ENCODE assay signal across 16 cellular contexts in the genomic region with DNA sequence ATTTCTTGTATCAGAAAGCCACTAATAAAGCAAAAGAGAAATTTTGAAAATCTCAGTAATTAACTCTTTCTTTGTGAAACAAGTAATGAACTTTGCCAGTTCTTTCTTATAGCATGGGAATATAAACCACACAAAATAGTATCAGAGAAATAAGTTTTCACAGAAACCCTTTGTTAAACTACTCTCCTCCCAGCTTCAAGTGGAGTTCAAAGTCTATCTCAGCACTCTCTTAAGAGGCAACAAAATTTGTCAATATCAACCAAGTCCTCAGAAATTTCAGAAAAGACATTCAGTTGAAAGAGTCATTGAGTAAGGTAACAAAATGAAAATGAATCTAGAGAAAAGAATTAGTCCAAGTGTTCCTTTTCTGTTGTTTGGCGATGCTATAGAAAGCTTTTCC.
DNase-seq lines count a peak whose midpoint lies in the region; ATAC-seq, FAIRE-seq and TF ChIP-seq lines count a peak whose summit lies in the region.
"Had no signal": no experiment of that assay in that cellular context is flagged by ENCODE, and none has a peak within 500 bp of the region (broad histone marks: within the 10 kb centered on the region; RNA-seq: fewer than 3 reads in every experiment).

No MANE protein-coding gene starts in this region.

- FAIRE-seq in GM19239 (lab: Jason Lieb, UNC): no peak
- FAIRE-seq: pancreas had no signal

- peak overlapping the region; percentile 35 for H3K4me3 Mint-ChIP-seq in natural killer cell treated with Interleukin-12 subunit alpha and Interleukin-12 subunit beta and Interleukin-15 and Interleukin-18, amount 100 ng/mL, for 72 hours
- H3K4me3 Mint-ChIP-seq in natural killer cell: no peak overlapping the region
- no peak overlapping the region for H3K4me3 Mint-ChIP-seq in activated CD8-positive, alpha-beta T cell treated with anti-CD3 and anti-CD28 coated beads, Interleukin-2, amount 10 ng/mL, durations not matched to agents 7 days and 5 days
- H3K4me3 Mint-ChIP-seq: endodermal cell had no signal

- H3K27me3 Mint-ChIP-seq in natural killer cell treated with Interleukin-12 subunit alpha and Interleukin-12 subunit beta and Interleukin-15 and Interleukin-18, amount 100 ng/mL, for 72 hours: peaks cover 7 to 18% of the 10 kb centered on the region in 2 donors
- peaks cover 6 to 15% of the 10 kb centered on the region in 2 donors for H3K27me3 Mint-ChIP-seq in natural killer cell (ENCODE audit: low read depth in 2 of 2)
- H3K27me3 Mint-ChIP-seq in activated CD8-positive, alpha-beta T cell treated with anti-CD3 and anti-CD28 coated beads, Interleukin-2, amount 10 ng/mL, durations not matched to agents 7 days and 5 days (ENCODE audit: low read depth): no peaks in the 10 kb centered on the region

- no peak for DNase-seq in natural killer cell treated with Interleukin-12 subunit alpha and Interleukin-12 subunit beta and Interleukin-15 and Interleukin-18, amount 100 ng/mL, for 72 hours (ENCODE audit: low spot score)
- DNase-seq in natural killer cell: no peak
- DNase-seq in activated CD8-positive, alpha-beta T cell treated with anti-CD3 and anti-CD28 coated beads, Interleukin-2, amount 10 ng/mL, durations not matched to agents 7 days and 5 days: no peak
- DNase-seq in CD1c-positive myeloid dendritic cell (ENCODE audit: extremely low spot score): no peak
- DNase-seq in GM19239 (ENCODE audit: insufficient read length, low spot score): no peak
- no peak for DNase-seq in stimulated activated CD8-positive, alpha-beta memory T cell treated with anti-CD3 and anti-CD28 coated beads, Interleukin-4, amount 100 ng/mL, for 48 hours
- DNase-seq: amniotic stem cell, endodermal cell, H7, Karpas-422, left ventricle myocardium inferior, NCI-H1436, NCI-H345, pancreas had no signal

- H3K9me3 Mint-ChIP-seq in natural killer cell treated with Interleukin-12 subunit alpha and Interleukin-12 subunit beta and Interleukin-15 and Interleukin-18, amount 100 ng/mL, for 72 hours: peaks cover 2% of the 10 kb centered on the region
- H3K9me3 Mint-ChIP-seq in natural killer cell: peaks cover 0 to 4% of the 10 kb centered on the region in 2 donors
- peaks cover 3% of the 10 kb centered on the region for H3K9me3 Mint-ChIP-seq in activated CD8-positive, alpha-beta T cell treated with anti-CD3 and anti-CD28 coated beads, Interleukin-2, amount 10 ng/mL, durations not matched to agents 7 days and 5 days (ENCODE audit: insufficient read depth)

- CTCF ChIA-PET in activated CD8-positive, alpha-beta T cell treated with anti-CD3 and anti-CD28 coated beads, Interleukin-2, amount 10 ng/mL, durations not matched to agents 7 days and 5 days (lab: Charles Lee): no interaction called here

- H3K36me3 Mint-ChIP-seq in natural killer cell treated with Interleukin-12 subunit alpha and Interleukin-12 subunit beta and Interleukin-15 and Interleukin-18, amount 100 ng/mL, for 72 hours: peaks cover 16% of the 10 kb centered on the region
- no peaks in the 10 kb centered on the region for H3K36me3 Mint-ChIP-seq in natural killer cell
- H3K36me3 Mint-ChIP-seq in activated CD8-positive, alpha-beta T cell treated with anti-CD3 and anti-CD28 coated beads, Interleukin-2, amount 10 ng/mL, durations not matched to agents 7 days and 5 days (ENCODE audit: low read depth): no peaks in the 10 kb centered on the region

- POLR2A ChIA-PET in activated CD8-positive, alpha-beta T cell treated with anti-CD3 and anti-CD28 coated beads, Interleukin-2, amount 10 ng/mL, durations not matched to agents 7 days and 5 days (lab: Charles Lee): no interaction called here

- intact Hi-C loops in natural killer cell (cut with micrococcal nuclease): no loop called here

- ATAC-seq in natural killer cell treated with Interleukin-12 subunit alpha and Interleukin-12 subunit beta and Interleukin-15 and Interleukin-18, amount 100 ng/mL, for 72 hours: no peak
- ATAC-seq in natural killer cell (no peak), HG02798 (IDR thresholded peaks at IDR 0.05; ENCODE audit: poor library complexity, unreplicated experiment) (peak; percentile 11), GM19351 (IDR thresholded peaks at IDR 0.05; ENCODE audit: unreplicated experiment) (no peak)
- ATAC-seq in activated CD8-positive, alpha-beta T cell treated with anti-CD3 and anti-CD28 coated beads, Interleukin-2, amount 10 ng/mL, durations not matched to agents 7 days and 5 days: no peak

- no peak for TF ChIP-seq CTCF in natural killer cell (IDR thresholded peaks at IDR 0.05)

- H3K4me1 Mint-ChIP-seq in natural killer cell treated with Interleukin-12 subunit alpha and Interleukin-12 subunit beta and Interleukin-15 and Interleukin-18, amount 100 ng/mL, for 72 hours (ENCODE audit: low read depth in 2 of 2): peaks cover 12 to 21% of the 10 kb centered on the region in 2 donors
- H3K4me1 Mint-ChIP-seq in natural killer cell: peaks cover 0 to 9% of the 10 kb centered on the region in 2 donors
- peaks cover 20% of the 10 kb centered on the region for H3K4me1 Mint-ChIP-seq in activated CD8-positive, alpha-beta T cell treated with anti-CD3 and anti-CD28 coated beads, Interleukin-2, amount 10 ng/mL, durations not matched to agents 7 days and 5 days (ENCODE audit: low read depth)
- H3K4me1 Mint-ChIP-seq: endodermal cell had no signal

- H3K27ac Mint-ChIP-seq in natural killer cell treated with Interleukin-12 subunit alpha and Interleukin-12 subunit beta and Interleukin-15 and Interleukin-18, amount 100 ng/mL, for 72 hours: peak overlapping the region in 1 of 2 donors; percentile 17
- no peak overlapping the region for H3K27ac Mint-ChIP-seq in natural killer cell
- peak overlapping the region; percentile 71 for H3K27ac Mint-ChIP-seq in activated CD8-positive, alpha-beta T cell treated with anti-CD3 and anti-CD28 coated beads, Interleukin-2, amount 10 ng/mL, durations not matched to agents 7 days and 5 days
- H3K27ac Mint-ChIP-seq: endodermal cell had no signal
